In genomic region chr4:17814140-17814539, GRCh38 we compare ENCODE assay signal across 15 cellular contexts. TPM values are rescaled to one million over a fixed set of nuclear protein-coding genes. Genes with fewer than 3 reads are reported as not detected.
DNase-seq lines count a peak whose midpoint lies in the region; ATAC-seq, FAIRE-seq and TF ChIP-seq lines count a peak whose summit lies in the region.
"Had no signal": no experiment of that assay in that cellular context is flagged by ENCODE, and none has a peak within 500 bp of the region (broad histone marks: within the 10 kb centered on the region; RNA-seq: fewer than 3 reads in every experiment).

No MANE protein-coding gene starts in this region.

- RAD21 ChIA-PET in GM12878 (lab: Charles Lee; ENCODE audit: unreplicated experiment) = interaction anchor here (0.6 to 1.9 kb wide), 3 partner anchors 265 to 778 kb away, joined by 3 to 8 read pairs (median 3); no protein-coding TSS in a partner anchor

- peak overlapping the region; percentile 49 for H3K4me3 ChIP-seq in GM12878
- H3K4me3 ChIP-seq in ascending aorta = no peak overlapping the region
- H3K4me3 ChIP-seq: esophagus muscularis mucosa had no signal

- H3K36me3 Mint-ChIP-seq in memory B cell = peaks cover 2% of the 10 kb centered on the region
- H3K36me3 Mint-ChIP-seq in stimulated activated naive B cell treated with anti-CD40 and anti-IgM and Interleukin-4, amounts not matched to agents 10 μg/mL and 1 μg/mL and 100 μg/mL, for 72 hours = peaks cover 2 to 7% of the 10 kb centered on the region in 2 donors

- peak overlapping the region; percentile 44 for H3K9ac ChIP-seq in GM12878 (ENCODE audit: control insufficient read depth, insufficient read depth, low read length)

- no peak for ATAC-seq in GM12878
- no peak for ATAC-seq in memory B cell (ENCODE audit: low read depth)
- no peak for ATAC-seq in HG02870 (IDR thresholded peaks at IDR 0.05; ENCODE audit: unreplicated experiment)
- no peak for ATAC-seq in stimulated activated naive B cell treated with anti-CD40 and anti-IgM and Interleukin-4, amounts not matched to agents 10 μg/mL and 1 μg/mL and 100 μg/mL, for 72 hours (replicated peaks)

- H3K4me1 ChIP-seq in GM12878 (ENCODE audit: control insufficient read depth, insufficient read depth, low read length) (no peaks in the 10 kb centered on the region), ascending aorta (peaks cover 3 to 8% of the 10 kb centered on the region in 2 donors)

- intact Hi-C loops in GM12878 (cut with micrococcal nuclease; ENCODE audit: unreplicated experiment) = loop anchor here (10.0 kb wide), 1 partner anchor 391 kb away; no protein-coding TSS in a partner anchor
- intact Hi-C loops in ascending aorta (cut with DNase I) = loop anchor here (5.0 kb wide), 1 partner anchor 1582 kb away; no protein-coding TSS in a partner anchor

- peaks cover 4% of the 10 kb centered on the region; the same call in 1 of the 2 replicates for H4K20me1 ChIP-seq in GM12878 (ENCODE audit: control insufficient read depth, insufficient read depth)

- H3K27ac ChIP-seq in GM12878 (ENCODE audit: control insufficient read depth, insufficient read depth) (peak overlapping the region; percentile 58), ascending aorta (no peak overlapping the region)
- H3K27ac ChIP-seq: esophagus muscularis mucosa had no signal

- TF ChIP-seq POLR2A in GM12878 (IDR thresholded peaks at IDR 0.05; ENCODE audit: low read depth, low read length) = no peak

- no peaks in the 10 kb centered on the region; a peak in 1 of 4 replicates for H3K27me3 ChIP-seq in GM12878 (replicated peaks in 1 of 2; ENCODE audit: control insufficient read depth in 2 of 2, insufficient read depth in 2 of 2, low read length in 1 of 2)
- H3K27me3 ChIP-seq in ascending aorta = no peaks in the 10 kb centered on the region
- H3K27me3 ChIP-seq: esophagus muscularis mucosa had no signal

- H3K36me3 ChIP-seq in GM12878 (ENCODE audit: control insufficient read depth in 2 of 2, insufficient read depth in 2 of 2, low read length in 1 of 2) = peaks cover 0 to 16% of the 10 kb centered on the region in 2 experiments; a peak in 1 of 4 replicates
- no peaks in the 10 kb centered on the region for H3K36me3 ChIP-seq in ascending aorta
- H3K36me3 ChIP-seq: esophagus muscularis mucosa had no signal

- DNase-seq in Daoy (ENCODE audit: low read depth) (peak; percentile 66), LHCN-M2 (ENCODE audit: low read depth) (peak; percentile 57), GM12878 (ENCODE audit: low read depth, low spot score) (no peak), memory B cell (ENCODE audit: low spot score in 2 of 2) (no peak), AG20443 (ENCODE audit: low spot score) (no peak), ascending aorta (ENCODE audit: low spot score in 2 of 2) (no peak)
- DNase-seq in stimulated activated naive B cell treated with anti-CD40 and anti-IgM and Interleukin-4, amounts not matched to agents 10 μg/mL and 1 μg/mL and 100 μg/mL, for 72 hours = no peak
- DNase-seq: aorta, DMS53, NCI-H1930, occipital lobe, T-helper 9 cell had no signal

- H2AFZ ChIP-seq in GM12878 (ENCODE audit: control insufficient read depth, low read depth, low read length) = peak overlapping the region; percentile 64

- H3K4me3 Mint-ChIP-seq in memory B cell = no peak overlapping the region
- H3K4me3 Mint-ChIP-seq in stimulated activated naive B cell treated with anti-CD40 and anti-IgM and Interleukin-4, amounts not matched to agents 10 μg/mL and 1 μg/mL and 100 μg/mL, for 72 hours = no peak overlapping the region
- H3K4me3 Mint-ChIP-seq: stimulated activated naive CD8-positive, alpha-beta T cell treated with anti-CD3 and anti-CD28 coated beads, Interleukin-15, Interleukin-2, amounts not matched to agents 100 ng/mL and 50 ng/mL, for 24 hours had no signal

- peaks cover 88% of the 10 kb centered on the region for H3K79me2 ChIP-seq in GM12878 (ENCODE audit: control insufficient read depth, insufficient read depth, low read length)

- BruUV-seq in GM12878 (replicated peaks; lab: Mats Ljungman, UMichigan) = no TSS peak

- no peak for TF ChIP-seq RAD21 in GM12878 (IDR thresholded peaks at IDR 0.05; ENCODE audit: insufficient read depth, low read depth, low read length)

- FAIRE-seq in GM12878 (lab: Jason Lieb, UNC) = no peak

- in situ Hi-C loops in GM12878 (cut with MboI) = loop anchor here (10.0 kb wide), 1 partner anchor 211 kb away; the partner anchor contains the start of gene LCORL

- TF ChIP-seq CTCF in GM12878 (IDR thresholded peaks at IDR 0.05 in 2 of 3, conservative IDR thresholded peaks at IDR 0.05 in 1 of 3; ENCODE audit: control insufficient read depth in 2 of 3, extremely low read depth in 1 of 3, insufficient read depth in 1 of 3, low read depth in 3 of 3, low read length in 3 of 3) (no peak), ascending aorta (IDR thresholded peaks at IDR 0.05) (no peak)

- peak overlapping the region; percentile 77 for H3K4me2 ChIP-seq in GM12878 (ENCODE audit: control insufficient read depth, insufficient read depth)

- H3K27ac Mint-ChIP-seq in memory B cell = peak overlapping the region; percentile 73
- no peak overlapping the region for H3K27ac Mint-ChIP-seq in stimulated activated naive B cell treated with anti-CD40 and anti-IgM and Interleukin-4, amounts not matched to agents 10 μg/mL and 1 μg/mL and 100 μg/mL, for 72 hours
- H3K27ac Mint-ChIP-seq: stimulated activated naive CD8-positive, alpha-beta T cell treated with anti-CD3 and anti-CD28 coated beads, Interleukin-15, Interleukin-2, amounts not matched to agents 100 ng/mL and 50 ng/mL, for 24 hours had no signal

- POLR2A ChIA-PET in GM12878 (lab: Charles Lee) = interaction anchor here (1.5 kb wide), 1 partner anchor 237 kb away, joined by 3 read pairs; the partner anchor contains the start of gene LAP3

- 54% methylated on average over 3 of the region's 3 CpGs for WGBS in GM12878 (ENCODE audit: insufficient coverage, insufficient replicate concordance, low lambda C conversion rate, missing lambda C conversion rate)

- H3K27me3 Mint-ChIP-seq in memory B cell = no peaks in the 10 kb centered on the region
- H3K27me3 Mint-ChIP-seq in stimulated activated naive B cell treated with anti-CD40 and anti-IgM and Interleukin-4, amounts not matched to agents 10 μg/mL and 1 μg/mL and 100 μg/mL, for 72 hours = no peaks in the 10 kb centered on the region
- H3K27me3 Mint-ChIP-seq: stimulated activated naive CD8-positive, alpha-beta T cell treated with anti-CD3 and anti-CD28 coated beads, Interleukin-15, Interleukin-2, amounts not matched to agents 100 ng/mL and 50 ng/mL, for 24 hours had no signal

- H3K9me3 Mint-ChIP-seq in memory B cell = no peaks in the 10 kb centered on the region
- H3K9me3 Mint-ChIP-seq in stimulated activated naive B cell treated with anti-CD40 and anti-IgM and Interleukin-4, amounts not matched to agents 10 μg/mL and 1 μg/mL and 100 μg/mL, for 72 hours = no peaks in the 10 kb centered on the region
- H3K9me3 Mint-ChIP-seq: stimulated activated naive CD8-positive, alpha-beta T cell treated with anti-CD3 and anti-CD28 coated beads, Interleukin-15, Interleukin-2, amounts not matched to agents 100 ng/mL and 50 ng/mL, for 24 hours had no signal

- TF ChIP-seq EP300 in GM12878 (IDR thresholded peaks at IDR 0.05; ENCODE audit: borderline replicate concordance in 1 of 2, control insufficient read depth in 1 of 2, low read depth in 2 of 2, low read length in 2 of 2) = no peak

- peaks cover 13% of the 10 kb centered on the region for H3K4me1 Mint-ChIP-seq in memory B cell
- peaks cover 5 to 24% of the 10 kb centered on the region in 2 donors for H3K4me1 Mint-ChIP-seq in stimulated activated naive B cell treated with anti-CD40 and anti-IgM and Interleukin-4, amounts not matched to agents 10 μg/mL and 1 μg/mL and 100 μg/mL, for 72 hours

- SMC1A ChIA-PET in GM12878 (lab: Charles Lee; ENCODE audit: uncharacterized antibody, unreplicated experiment) = interaction anchor here (1.4 to 5.1 kb wide), 2 partner anchors 125 to 553 kb away, joined by 3 to 46 read pairs; no protein-coding TSS in a partner anchor

- CTCF ChIA-PET in GM12878 (lab: Yijun Ruan, JAX) = interaction anchor here (3.5 to 4.5 kb wide), 2 partner anchors 11 to 552 kb away, joined by 18 to 78 read pairs; no protein-coding TSS in a partner anchor

- H3K9me3 ChIP-seq in GM12878 (replicated peaks; ENCODE audit: control insufficient read depth, insufficient read depth, low read length) = no peaks in the 10 kb centered on the region
- no peaks in the 10 kb centered on the region for H3K9me3 ChIP-seq in ascending aorta
- H3K9me3 ChIP-seq: esophagus muscularis mucosa had no signal

RNA-seq across cellular contexts. Expression of gene NCAPG, which starts 3.4 kb away (rescaled TPM):
- 99.9 and 104 TPM in 2 replicates for total RNA-seq in Daoy (2014; rRNA removed; shearing (Covaris generic))
- total RNA-seq in LHCN-M2 (2014; rRNA removed) (83.7 and 84.6 TPM in 2 replicates), GM12878 (2014; rRNA removed) (54.0 and 59.5 TPM in 2 replicates), GM12878 (2014; rRNA removed; fragmentation: Illumina TruSeq; extraction: Trizol) (59.7 and 65.1 TPM in 2 replicates), GM12878 (2021) (46.1 and 53.3 TPM in 2 replicates), ascending aorta (not detected)
- 12.8 TPM for polyA plus RNA-seq in LHCN-M2 (2012)
- total RNA-seq in GM12878 (2013; cell fraction: nucleolus; rRNA removed) = 74.5 and 88.2 TPM in 2 replicates
- 12.6 TPM for polyA plus RNA-seq in GM12878 (2011; ENCODE audit: low read depth)
- polyA plus RNA-seq in GM12878 (2011; rRNA removed) (71.7 and 125 TPM in 2 replicates), GM12878 (2014; fragmentation: Illumina TruSeq; extraction: Trizol) (52.3 and 61.2 TPM in 2 replicates), GM12878 (2014; fragmentation: Nextera tagmentation; extraction: Ambion mirVana) (10 to 100 TPM; 17.3 to 22.9 TPM), GM12878 (2014; rRNA removed) (29.3 and 36.3 TPM in 2 replicates), GM12878 (2016; fragmentation: Nextera tagmentation; extraction: Ambion mirVana) (10 to 100 TPM; 83.0 to 93.9 TPM)
- polyA plus RNA-seq in GM12878 (2011; cell fraction: cytosol; rRNA removed) = 18.8 and 19.6 TPM in 2 replicates
- 72.9 and 79.4 TPM in 2 replicates for polyA plus RNA-seq in GM12878 (2011; cell fraction: nucleus; rRNA removed)
- polyA plus RNA-seq in GM12878 (2012) = 20.4 and 26.2 TPM in 2 replicates
- polyA minus RNA-seq in GM12878 (2011; rRNA and poly(A)+ RNA removed) = 31.3 and 50.0 TPM in 2 replicates
- polyA minus RNA-seq in GM12878 (2011; cell fraction: cytosol; rRNA and poly(A)+ RNA removed) = 12.6 and 22.8 TPM in 2 replicates
- 41.0 and 59.8 TPM in 2 replicates for polyA minus RNA-seq in GM12878 (2011; cell fraction: nucleus; rRNA and poly(A)+ RNA removed)
- polyA plus RNA-seq: aorta had no signal

RNA-seq across cellular contexts. Expression of gene DCAF16, which starts 3.6 kb away (rescaled TPM):
- 24.3 and 28.8 TPM in 2 replicates for total RNA-seq in Daoy (2014; rRNA removed; shearing (Covaris generic))
- total RNA-seq in LHCN-M2 (2014; rRNA removed) (13.7 and 17.7 TPM in 2 replicates), GM12878 (2014; rRNA removed) (29.9 and 34.9 TPM in 2 replicates), GM12878 (2014; rRNA removed; fragmentation: Illumina TruSeq; extraction: Trizol) (29.2 and 30.7 TPM in 2 replicates), GM12878 (2021) (30.1 and 38.1 TPM in 2 replicates), ascending aorta (7.9 TPM)
- polyA plus RNA-seq in LHCN-M2 (2012) = 5.2 TPM
- total RNA-seq in GM12878 (2013; cell fraction: nucleolus; rRNA removed) = 79.1 and 82.2 TPM in 2 replicates
- 16.6 TPM for polyA plus RNA-seq in GM12878 (2011; ENCODE audit: low read depth)
- polyA plus RNA-seq in GM12878 (2011; rRNA removed) (48.6 and 57.9 TPM in 2 replicates), GM12878 (2014; fragmentation: Illumina TruSeq; extraction: Trizol) (25.3 and 26.2 TPM in 2 replicates), GM12878 (2014; fragmentation: Nextera tagmentation; extraction: Ambion mirVana) (1 to 10 TPM; 5.8 to 6.1 TPM), GM12878 (2014; rRNA removed) (22.9 and 26.7 TPM in 2 replicates), GM12878 (2016; fragmentation: Nextera tagmentation; extraction: Ambion mirVana) (10 to 100 TPM; 16.6 TPM)
- polyA plus RNA-seq in GM12878 (2011; cell fraction: cytosol; rRNA removed) = 30.7 and 32.8 TPM in 2 replicates
- 28.3 and 34.6 TPM in 2 replicates for polyA plus RNA-seq in GM12878 (2011; cell fraction: nucleus; rRNA removed)
- polyA plus RNA-seq in GM12878 (2012) = 14.9 and 20.1 TPM in 2 replicates
- polyA minus RNA-seq in GM12878 (2011; rRNA and poly(A)+ RNA removed) = 32.6 and 34.9 TPM in 2 replicates
- polyA minus RNA-seq in GM12878 (2011; cell fraction: cytosol; rRNA and poly(A)+ RNA removed) = 19.2 and 27.1 TPM in 2 replicates
- 27.8 and 36.6 TPM in 2 replicates for polyA minus RNA-seq in GM12878 (2011; cell fraction: nucleus; rRNA and poly(A)+ RNA removed)

RNA-seq across cellular contexts. Expression of gene FAM184B, which starts 32.7 kb away (rescaled TPM):
- 0.03 and 0.29 TPM in 2 replicates for total RNA-seq in Daoy (2014; rRNA removed; shearing (Covaris generic))
- total RNA-seq in LHCN-M2 (2014; rRNA removed) (not detected in 2 replicates), GM12878 (2014; rRNA removed) (under 0.01 TPM in 1 of 2 replicates, not detected in the other), GM12878 (2014; rRNA removed; fragmentation: Illumina TruSeq; extraction: Trizol) (not detected in 2 replicates), GM12878 (2021) (not detected in 2 replicates), ascending aorta (not detected)
- not detected for polyA plus RNA-seq in LHCN-M2 (2012)
- total RNA-seq in GM12878 (2013; cell fraction: nucleolus; rRNA removed) = 0.07 TPM in 1 of 2 replicates, not detected in the other
- polyA plus RNA-seq in GM12878 (2011; ENCODE audit: low read depth) = not detected
- polyA plus RNA-seq in GM12878 (2011; rRNA removed) (not detected in 2 replicates), GM12878 (2014; fragmentation: Illumina TruSeq; extraction: Trizol) (not detected in 2 replicates), GM12878 (2014; fragmentation: Nextera tagmentation; extraction: Ambion mirVana) (not detected), GM12878 (2014; rRNA removed) (not detected in 2 replicates), GM12878 (2016; fragmentation: Nextera tagmentation; extraction: Ambion mirVana) (not detected)
- polyA plus RNA-seq in GM12878 (2011; cell fraction: cytosol; rRNA removed) = not detected in 2 replicates
- polyA plus RNA-seq in GM12878 (2011; cell fraction: nucleus; rRNA removed) = not detected in 2 replicates
- polyA plus RNA-seq in GM12878 (2012) = 0.04 TPM in 2 replicates
- not detected in 2 replicates for polyA minus RNA-seq in GM12878 (2011; rRNA and poly(A)+ RNA removed)
- polyA minus RNA-seq in GM12878 (2011; cell fraction: cytosol; rRNA and poly(A)+ RNA removed) = not detected in 2 replicates
- polyA minus RNA-seq in GM12878 (2011; cell fraction: nucleus; rRNA and poly(A)+ RNA removed) = not detected in 2 replicates
- total RNA-seq: aorta, esophagus muscularis mucosa had no signal

Comparison
In these comparisons a context has a peak if more than half of its experiments do, and no peak if none do; other contexts are left out.
1. DNase-seq: peak in Daoy (single experiment) and LHCN-M2 (single experiment); none in GM12878 (single experiment), memory B cell (0 of 2), AG20443 (single experiment), stimulated activated naive B cell treated with anti-CD40 and anti-IgM and Interleukin-4, amounts not matched to agents 10 μg/mL and 1 μg/mL and 100 μg/mL, for 72 hours (single experiment) and ascending aorta (0 of 2).
2. RNA of gene NCAPG, which starts 3.4 kb away (total RNA-seq): 99.9 to 104 TPM in Daoy, 83.7 to 84.6 TPM in LHCN-M2 and 46.1 to 88.2 TPM in GM12878; not detected in ascending aorta (single experiment); every median in the first group is over 10 times any median in the second.